8 cellular contexts compared by ENCODE assay signal in the genomic region with DNA sequence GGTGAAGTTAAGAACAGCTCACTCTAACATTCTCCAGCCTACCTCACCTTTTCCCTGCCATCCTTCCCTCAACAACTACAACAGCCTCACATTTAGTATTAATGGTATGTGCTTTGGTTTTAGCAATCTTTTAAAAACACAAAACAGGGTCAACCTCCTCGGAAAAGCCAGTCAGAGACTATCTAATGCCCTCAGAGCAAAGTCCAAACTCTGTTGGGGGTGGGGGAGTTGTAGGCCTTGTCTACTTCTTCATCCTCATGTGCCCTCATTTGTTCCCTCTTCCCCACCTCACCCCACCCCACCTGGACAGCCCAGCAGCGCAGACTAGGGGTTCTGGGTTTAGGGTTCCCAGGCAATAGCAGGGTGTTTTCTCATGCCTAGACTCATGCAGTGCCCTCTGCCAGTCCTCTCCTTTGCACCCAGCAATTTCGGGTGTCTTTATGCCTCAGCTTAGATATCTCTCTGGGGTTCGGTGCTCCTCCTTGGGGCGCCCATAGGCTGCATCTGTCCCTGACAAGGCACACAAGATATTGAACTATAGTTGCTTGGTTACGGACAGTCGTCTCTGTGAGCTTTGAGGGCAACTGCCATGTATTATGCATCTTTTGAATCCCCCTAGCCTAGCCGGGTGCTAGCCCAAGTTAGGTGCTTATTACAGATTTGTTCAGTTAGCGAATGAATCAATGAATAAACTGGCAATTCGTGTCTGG. TPM values are rescaled to one million over a fixed set of nuclear protein-coding genes. Genes with fewer than 3 reads are reported as not detected.
A peak's percentile ranks its signal among the peaks of the same experiment; 100 is the strongest.
DNase-seq lines count a peak whose midpoint lies in the region; ATAC-seq and TF ChIP-seq lines count a peak whose summit lies in the region.

No MANE protein-coding gene starts in this region.

- H3K4me1 Mint-ChIP-seq in dendritic cell treated with granulocyte-macrophage colony-stimulating factor and Interleukin-4, amounts not matched to agents 40 ng/mL and 50 ng/mL, for 4 days (ENCODE audit: low read depth), result peaks cover 55% of the 10 kb centered on the region
- peaks cover 5% of the 10 kb centered on the region for H3K4me1 Mint-ChIP-seq in nephron

- peaks cover 5% of the 10 kb centered on the region for H3K27me3 Mint-ChIP-seq in dendritic cell treated with granulocyte-macrophage colony-stimulating factor and Interleukin-4, amounts not matched to agents 40 ng/mL and 50 ng/mL, for 4 days
- peaks cover 7% of the 10 kb centered on the region for H3K27me3 Mint-ChIP-seq in nephron (ENCODE audit: low read depth)

- TF ChIP-seq CTCF in BE2C (IDR thresholded peaks at IDR 0.05; ENCODE audit: low read depth, low read length) (no peak), LNCaP clone FGC (IDR thresholded peaks at IDR 0.05; ENCODE audit: control insufficient read depth, extremely low read depth, insufficient read depth) (no peak), nephron (IDR thresholded peaks at IDR 0.05; ENCODE audit: unreplicated experiment in 3 of 3) (no peak)

- H3K4me3 ChIP-seq in BE2C (ENCODE audit: low read depth, low read length), result peak overlapping the region; percentile 95
- H3K4me3 ChIP-seq in LNCaP clone FGC (ENCODE audit: low read depth, low read length), result peak overlapping the region; percentile 91

- no peaks in the 10 kb centered on the region for H3K4me1 ChIP-seq in BE2C

- H3K9me3 ChIP-seq in BE2C, result no peaks in the 10 kb centered on the region

- no peaks in the 10 kb centered on the region for H3K9me3 Mint-ChIP-seq in dendritic cell treated with granulocyte-macrophage colony-stimulating factor and Interleukin-4, amounts not matched to agents 40 ng/mL and 50 ng/mL, for 4 days
- no peaks in the 10 kb centered on the region for H3K9me3 Mint-ChIP-seq in nephron

- peak overlapping the region; percentile 81 for H3K4me3 Mint-ChIP-seq in dendritic cell treated with granulocyte-macrophage colony-stimulating factor and Interleukin-4, amounts not matched to agents 40 ng/mL and 50 ng/mL, for 4 days
- H3K4me3 Mint-ChIP-seq in nephron, result peak overlapping the region; percentile 86 to 87 (median 86)

- H3K36me3 Mint-ChIP-seq in dendritic cell treated with granulocyte-macrophage colony-stimulating factor and Interleukin-4, amounts not matched to agents 40 ng/mL and 50 ng/mL, for 4 days (ENCODE audit: low read depth), result peaks cover 25% of the 10 kb centered on the region
- peaks cover 15% of the 10 kb centered on the region for H3K36me3 Mint-ChIP-seq in nephron (ENCODE audit: low read depth)

- intact Hi-C loops in dendritic cell treated with granulocyte-macrophage colony-stimulating factor and Interleukin-4, amounts not matched to agents 40 ng/mL and 50 ng/mL, for 4 days (cut with micrococcal nuclease), result loop anchor here (10.0 kb wide), 1 partner anchor 222 kb away; no protein-coding TSS in a partner anchor

- peak overlapping the region; percentile 77 for H3K27ac Mint-ChIP-seq in dendritic cell treated with granulocyte-macrophage colony-stimulating factor and Interleukin-4, amounts not matched to agents 40 ng/mL and 50 ng/mL, for 4 days
- peak overlapping the region; percentile 31 to 66 (median 31) for H3K27ac Mint-ChIP-seq in nephron

- ATAC-seq in HG03457 (IDR thresholded peaks at IDR 0.05; ENCODE audit: unreplicated experiment) (no peak), GM19467 (IDR thresholded peaks at IDR 0.05; ENCODE audit: unreplicated experiment) (no peak)

- H3K27me3 ChIP-seq in BE2C, result no peaks in the 10 kb centered on the region

- DNase-seq in BE2C, result no peak
- DNase-seq in LNCaP clone FGC (ENCODE audit: low read depth), result no peak
- no peak for DNase-seq in activated effector memory CD4-positive, alpha-beta T cell treated with Interleukin-2 at 50 U/mL for 16 hours
- no peak for DNase-seq in nucleus accumbens (lab: John Stamatoyannopoulos, UW)

- peaks cover 20% of the 10 kb centered on the region for H3K36me3 ChIP-seq in BE2C

RNA-seq across cellular contexts. Expression of gene TCOF1, which starts 0.8 kb away (rescaled TPM):
- 73.5 TPM for polyA plus RNA-seq in BE2C (2012; ENCODE audit: insufficient read depth, insufficient read length, low read depth)

RNA-seq across cellular contexts. Expression of gene ARSI, which starts 54.0 kb away (rescaled TPM):
- polyA plus RNA-seq in BE2C (2012; ENCODE audit: insufficient read depth, insufficient read length, low read depth), result not detected

RNA-seq across cellular contexts. Expression of gene CD74, which starts 56.0 kb away (rescaled TPM):
- polyA plus RNA-seq in BE2C (2012; ENCODE audit: insufficient read depth, insufficient read length, low read depth), result 0.91 TPM
